Comparison of ENCODE assay signal across 12 cellular contexts in the genomic region with DNA sequence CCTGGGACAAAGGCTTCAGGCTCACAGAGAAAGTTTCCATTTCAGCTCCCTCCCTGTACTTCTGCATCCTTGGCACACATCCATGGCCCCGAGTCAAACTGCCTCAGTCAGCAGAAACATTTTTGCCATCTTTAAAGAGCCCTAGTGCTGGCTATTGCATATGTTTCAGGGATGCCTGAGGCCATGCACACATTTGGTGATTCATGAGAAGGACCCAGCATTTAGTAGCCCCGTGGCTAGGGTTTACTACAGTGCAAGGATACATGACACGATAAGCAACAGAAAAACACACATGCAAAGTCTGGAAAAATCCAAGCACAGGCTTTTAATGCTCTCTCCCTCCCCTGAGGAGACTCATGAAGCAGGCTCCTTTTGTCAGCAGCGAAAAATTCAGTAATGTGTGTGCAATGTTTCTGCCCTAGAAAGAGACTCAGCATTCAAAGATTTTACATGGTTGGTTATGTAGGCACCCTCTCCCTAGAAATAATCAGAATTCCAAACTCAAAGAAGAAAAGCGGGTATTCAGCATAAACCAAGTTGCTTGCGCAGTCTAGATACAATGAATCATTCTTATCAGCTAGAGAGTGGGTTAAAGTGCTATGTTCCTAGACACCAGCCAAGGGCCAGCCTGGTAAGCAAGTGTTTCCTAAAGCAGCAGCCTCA. TPM values are rescaled to one million over a fixed set of nuclear protein-coding genes. Genes with fewer than 3 reads are reported as not detected.
A peak's percentile ranks its signal among the peaks of the same experiment; 100 is the strongest.
DNase-seq lines count a peak whose midpoint lies in the region; ATAC-seq and TF ChIP-seq lines count a peak whose summit lies in the region.
"Had no signal": no experiment of that assay in that cellular context is flagged by ENCODE, and none has a peak within 500 bp of the region (broad histone marks: within the 10 kb centered on the region; RNA-seq: fewer than 3 reads in every experiment).

No MANE protein-coding gene starts in this region.

- H3K36me3 ChIP-seq in H7 (replicated peaks; ENCODE audit: control insufficient read depth, insufficient read depth, low read length), result no peaks in the 10 kb centered on the region
- H3K36me3 ChIP-seq: vagina had no signal

- intact Hi-C loops in sciatic nerve (cut with DNase I), result loop anchor here (10.0 kb wide), 1 partner anchor 491 kb away; no protein-coding TSS in a partner anchor

- no peaks in the 10 kb centered on the region for H3K27me3 ChIP-seq in H7 (ENCODE audit: control insufficient read depth, insufficient read depth, low read length)
- H3K27me3 ChIP-seq: vagina had no signal

- POLR2A ChIA-PET in activated CD4-positive, alpha-beta T cell treated with anti-CD3 and anti-CD28 coated beads, Interleukin-2, amount 10 ng/mL, durations not matched to agents 7 days and 5 days (lab: Charles Lee), result no interaction called here

- H3K4me1 Mint-ChIP-seq in activated CD4-positive, alpha-beta T cell treated with anti-CD3 and anti-CD28 coated beads, Interleukin-2, amount 10 ng/mL, durations not matched to agents 7 days and 5 days, result no peaks in the 10 kb centered on the region
- no peaks in the 10 kb centered on the region for H3K4me1 Mint-ChIP-seq in activated CD8-positive, alpha-beta memory T cell treated with anti-CD3 and anti-CD28 coated beads, Interleukin-2, amount 10 ng/mL, durations not matched to agents 7 days and 5 days

- no peak overlapping the region for H3K27ac Mint-ChIP-seq in activated CD4-positive, alpha-beta T cell treated with anti-CD3 and anti-CD28 coated beads, Interleukin-2, amount 10 ng/mL, durations not matched to agents 7 days and 5 days
- H3K27ac Mint-ChIP-seq in activated CD8-positive, alpha-beta memory T cell treated with anti-CD3 and anti-CD28 coated beads, Interleukin-2, amount 10 ng/mL, durations not matched to agents 7 days and 5 days, result no peak overlapping the region

- peaks cover 5% of the 10 kb centered on the region for H3K27me3 Mint-ChIP-seq in activated CD4-positive, alpha-beta T cell treated with anti-CD3 and anti-CD28 coated beads, Interleukin-2, amount 10 ng/mL, durations not matched to agents 7 days and 5 days
- H3K27me3 Mint-ChIP-seq in activated CD8-positive, alpha-beta memory T cell treated with anti-CD3 and anti-CD28 coated beads, Interleukin-2, amount 10 ng/mL, durations not matched to agents 7 days and 5 days, result peaks cover 19% of the 10 kb centered on the region

- H3K4me3 ChIP-seq in fibroblast of villous mesenchyme (ENCODE audit: low read depth, low read length) (no peak overlapping the region), H7 (ENCODE audit: insufficient read depth, low read depth, low read length) (no peak overlapping the region)
- H3K4me3 ChIP-seq: vagina had no signal

- no peak overlapping the region for H3K4me3 Mint-ChIP-seq in activated CD4-positive, alpha-beta T cell treated with anti-CD3 and anti-CD28 coated beads, Interleukin-2, amount 10 ng/mL, durations not matched to agents 7 days and 5 days
- no peak overlapping the region for H3K4me3 Mint-ChIP-seq in activated CD8-positive, alpha-beta memory T cell treated with anti-CD3 and anti-CD28 coated beads, Interleukin-2, amount 10 ng/mL, durations not matched to agents 7 days and 5 days

- no peak for TF ChIP-seq CTCF in fibroblast of villous mesenchyme (IDR thresholded peaks at IDR 0.05; ENCODE audit: insufficient read depth, low read depth, low read length)

- peak; percentile 73 for DNase-seq in ELR (ENCODE audit: low read depth)
- DNase-seq in fibroblast of villous mesenchyme (ENCODE audit: low read depth), result peak; percentile 82
- DNase-seq in sciatic nerve (ENCODE audit: low spot score), result peak; percentile 89
- no peak for DNase-seq in H7
- no peak for DNase-seq in DMS153 treated with DMSO at 0.1 percent for 48 hours (lab: John Stamatoyannopoulos, UW; ENCODE audit: unreplicated experiment)
- DNase-seq in activated CD4-positive, alpha-beta T cell treated with anti-CD3 and anti-CD28 coated beads, Interleukin-2, amount 10 ng/mL, durations not matched to agents 7 days and 5 days, result no peak
- DNase-seq in activated CD8-positive, alpha-beta memory T cell treated with anti-CD3 and anti-CD28 coated beads, Interleukin-2, amount 10 ng/mL, durations not matched to agents 7 days and 5 days, result no peak
- DNase-seq: effector CD8-positive, alpha-beta T cell; mesendoderm; MV-4-11 had no signal

- CTCF ChIA-PET in activated CD4-positive, alpha-beta T cell treated with anti-CD3 and anti-CD28 coated beads, Interleukin-2, amount 10 ng/mL, durations not matched to agents 7 days and 5 days (lab: Charles Lee), result interaction anchor here (0.7 kb wide), 1 partner anchor 20 kb away, joined by 3 read pairs; no protein-coding TSS in a partner anchor
- CTCF ChIA-PET in activated CD8-positive, alpha-beta memory T cell treated with anti-CD3 and anti-CD28 coated beads, Interleukin-2, amount 10 ng/mL, durations not matched to agents 7 days and 5 days (lab: Charles Lee), result no interaction called here

- peak; percentile 66 for ATAC-seq in SK-N-SH treated with all-trans-retinoic acid at 6 μM for 48 hours
- ATAC-seq in sciatic nerve, result peak; percentile 85
- ATAC-seq in activated CD8-positive, alpha-beta memory T cell treated with anti-CD3 and anti-CD28 coated beads, Interleukin-2, amount 10 ng/mL, durations not matched to agents 7 days and 5 days, result no peak

- peaks cover 7% of the 10 kb centered on the region for H3K9me3 Mint-ChIP-seq in activated CD4-positive, alpha-beta T cell treated with anti-CD3 and anti-CD28 coated beads, Interleukin-2, amount 10 ng/mL, durations not matched to agents 7 days and 5 days
- H3K9me3 Mint-ChIP-seq in activated CD8-positive, alpha-beta memory T cell treated with anti-CD3 and anti-CD28 coated beads, Interleukin-2, amount 10 ng/mL, durations not matched to agents 7 days and 5 days (ENCODE audit: low read depth), result peaks cover 4% of the 10 kb centered on the region

- H3K36me3 Mint-ChIP-seq in activated CD4-positive, alpha-beta T cell treated with anti-CD3 and anti-CD28 coated beads, Interleukin-2, amount 10 ng/mL, durations not matched to agents 7 days and 5 days (ENCODE audit: low read depth), result no peaks in the 10 kb centered on the region
- H3K36me3 Mint-ChIP-seq in activated CD8-positive, alpha-beta memory T cell treated with anti-CD3 and anti-CD28 coated beads, Interleukin-2, amount 10 ng/mL, durations not matched to agents 7 days and 5 days, result no peaks in the 10 kb centered on the region

TF ChIP-seq in SK-N-SH treated with all-trans-retinoic acid at 6 μM for 48 hours, 23 proteins besides CTCF, POLR2A, EP300 and RAD21 (continues in another document):
- TF ChIP-seq ZNF8 (CRISPR knock-in tag; IDR thresholded peaks at IDR 0.05) (no peak), CSRNP3 (CRISPR knock-in tag; IDR thresholded peaks at IDR 0.05) (no peak), ZNF70 (CRISPR knock-in tag; IDR thresholded peaks at IDR 0.05) (no peak), SNAI2 (CRISPR knock-in tag; IDR thresholded peaks at IDR 0.05) (no peak), GLIS3 (CRISPR knock-in tag; IDR thresholded peaks at IDR 0.05) (no peak), TOX (CRISPR knock-in tag; IDR thresholded peaks at IDR 0.05; ENCODE audit: borderline replicate concordance) (no peak), ZNF565 (CRISPR knock-in tag; conservative IDR thresholded peaks at IDR 0.05; ENCODE audit: low read depth) (no peak), TCF4 (CRISPR knock-in tag; IDR thresholded peaks at IDR 0.05; ENCODE audit: borderline replicate concordance) (no peak), OSR1 (CRISPR knock-in tag; IDR thresholded peaks at IDR 0.05) (no peak), ARNTL (CRISPR knock-in tag; IDR thresholded peaks at IDR 0.05; ENCODE audit: borderline replicate concordance, low read depth) (no peak)
- TF ChIP-seq, protein P1, sequence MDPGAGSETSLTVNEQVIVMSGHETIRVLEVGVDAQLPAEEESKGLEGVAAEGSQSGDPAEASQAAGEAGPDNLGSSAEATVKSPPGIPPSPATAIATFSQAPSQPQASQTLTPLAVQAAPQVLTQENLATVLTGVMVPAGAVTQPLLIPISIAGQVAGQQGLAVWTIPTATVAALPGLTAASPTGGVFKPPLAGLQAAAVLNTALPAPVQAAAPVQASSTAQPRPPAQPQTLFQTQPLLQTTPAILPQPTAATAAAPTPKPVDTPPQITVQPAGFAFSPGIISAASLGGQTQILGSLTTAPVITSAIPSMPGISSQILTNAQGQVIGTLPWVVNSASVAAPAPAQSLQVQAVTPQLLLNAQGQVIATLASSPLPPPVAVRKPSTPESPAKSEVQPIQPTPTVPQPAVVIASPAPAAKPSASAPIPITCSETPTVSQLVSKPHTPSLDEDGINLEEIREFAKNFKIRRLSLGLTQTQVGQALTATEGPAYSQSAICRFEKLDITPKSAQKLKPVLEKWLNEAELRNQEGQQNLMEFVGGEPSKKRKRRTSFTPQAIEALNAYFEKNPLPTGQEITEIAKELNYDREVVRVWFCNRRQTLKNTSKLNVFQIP (CRISPR knock-in tag; IDR thresholded peaks at IDR 0.05; ENCODE audit: borderline replicate concordance, low read depth), result no peak

RNA-seq across cellular contexts. Expression of gene ACOD1, which starts 17.6 kb away (rescaled TPM):
- total RNA-seq in fibroblast of villous mesenchyme (not detected in 2 replicates), sciatic nerve (not detected)
- total RNA-seq in H7 (2014; rRNA removed; shearing (Covaris generic)), result not detected in 2 replicates
- not detected for total RNA-seq in activated CD4-positive, alpha-beta T cell treated with anti-CD3 and anti-CD28 coated beads, Interleukin-2, amount 10 ng/mL, durations not matched to agents 7 days and 5 days
- not detected for total RNA-seq in activated CD8-positive, alpha-beta memory T cell treated with anti-CD3 and anti-CD28 coated beads, Interleukin-2, amount 10 ng/mL, durations not matched to agents 7 days and 5 days
- total RNA-seq: vagina had no signal

RNA-seq across cellular contexts. Expression of gene CLN5, which starts 26.0 kb away (rescaled TPM):
- total RNA-seq in fibroblast of villous mesenchyme (24.5 and 38.4 TPM in 2 replicates), sciatic nerve (46.5 TPM)
- 7.8 and 8.8 TPM in 2 replicates for total RNA-seq in H7 (2014; rRNA removed; shearing (Covaris generic))
- total RNA-seq in activated CD4-positive, alpha-beta T cell treated with anti-CD3 and anti-CD28 coated beads, Interleukin-2, amount 10 ng/mL, durations not matched to agents 7 days and 5 days, result 10 to 100 TPM; 15.5 to 15.8 TPM
- 1 to 10 TPM; 8.3 to 8.4 TPM for total RNA-seq in activated CD8-positive, alpha-beta memory T cell treated with anti-CD3 and anti-CD28 coated beads, Interleukin-2, amount 10 ng/mL, durations not matched to agents 7 days and 5 days

Comparison
In these comparisons a context has a peak if more than half of its experiments do, and no peak if none do; other contexts are left out.
1. DNase-seq: peak in ELR (single experiment), fibroblast of villous mesenchyme (single experiment) and sciatic nerve (single experiment); none in H7 (single experiment), DMS153 treated with DMSO at 0.1 percent for 48 hours (single experiment), activated CD4-positive, alpha-beta T cell treated with anti-CD3 and anti-CD28 coated beads, Interleukin-2, amount 10 ng/mL, durations not matched to agents 7 days and 5 days (single experiment) and activated CD8-positive, alpha-beta memory T cell treated with anti-CD3 and anti-CD28 coated beads, Interleukin-2, amount 10 ng/mL, durations not matched to agents 7 days and 5 days (single experiment).